In the genomic region with DNA sequence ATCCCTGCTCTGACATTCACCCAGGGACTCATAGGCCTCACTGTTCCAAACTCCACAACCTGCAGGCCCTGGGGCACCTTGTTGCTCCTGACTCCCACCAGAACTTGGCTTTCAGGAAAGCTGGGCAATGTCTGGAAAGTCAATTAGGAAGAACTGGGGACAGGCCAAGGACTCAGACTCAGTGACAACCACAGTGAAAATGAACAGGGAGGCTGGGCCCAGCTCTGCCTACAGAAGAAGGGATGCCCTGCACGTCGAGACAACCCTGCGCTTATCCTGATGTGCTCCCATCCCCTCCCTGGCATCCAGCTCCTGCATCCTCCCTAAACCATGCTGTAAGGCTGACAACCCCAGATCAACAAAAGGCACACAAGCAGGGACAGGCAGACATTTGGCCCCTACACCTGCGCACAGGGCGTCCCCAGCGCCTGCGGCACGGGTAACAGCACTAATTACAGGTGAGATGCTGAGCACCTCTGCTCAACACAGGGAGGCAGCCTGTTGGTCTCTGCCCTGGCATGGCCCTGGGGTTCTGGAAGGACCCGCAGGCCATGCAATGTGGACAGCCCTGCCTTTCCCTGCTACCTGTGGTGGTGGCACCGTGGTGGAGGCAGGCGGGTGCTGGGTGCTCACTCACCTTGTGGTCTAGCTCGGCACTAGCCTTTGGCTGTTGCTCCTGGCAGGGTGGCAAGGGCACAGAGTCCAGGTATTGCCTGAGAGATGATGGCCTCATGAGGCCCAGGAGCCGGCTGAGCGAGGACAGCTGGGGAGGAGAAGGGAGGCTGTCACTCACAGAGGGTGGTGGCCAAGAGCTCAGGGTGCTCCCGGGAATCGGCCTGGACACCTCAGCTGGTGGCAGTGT, we compare ENCODE assay signal across 19 cellular contexts. TPM values are rescaled to one million over a fixed set of nuclear protein-coding genes. Genes with fewer than 3 reads are reported as not detected.
DNase-seq lines count a peak whose midpoint lies in the region; ATAC-seq and TF ChIP-seq lines count a peak whose summit lies in the region.
"Had no signal": no experiment of that assay in that cellular context is flagged by ENCODE, and none has a peak within 500 bp of the region (broad histone marks: within the 10 kb centered on the region; RNA-seq: fewer than 3 reads in every experiment).

No MANE protein-coding gene starts in this region.

- H3K14ac ChIP-seq in H9 (ENCODE audit: insufficient read depth, low read length) = no peak overlapping the region; the same call in 1 of the 2 replicates

- no peak overlapping the region for H3K4me3 Mint-ChIP-seq in CD4-positive, alpha-beta T cell
- no peak overlapping the region for H3K4me3 Mint-ChIP-seq in H9
- H3K4me3 Mint-ChIP-seq: activated naive CD8-positive, alpha-beta T cell treated with anti-CD3 and anti-CD28 coated beads, Interleukin-2, amount 10 ng/mL, durations not matched to agents 7 days and 5 days; activated T-helper 17 cell treated with anti-CD3 and anti-CD28 coated beads, Interleukin-2, amount 50 U/mL, for 72 hours had no signal

- no peaks in the 10 kb centered on the region for H3K79me2 ChIP-seq in H9 (ENCODE audit: insufficient read depth, low read length)

- no peaks in the 10 kb centered on the region for H4K20me1 ChIP-seq in H9 (ENCODE audit: control insufficient read depth, insufficient read depth, insufficient read length)

- no peaks in the 10 kb centered on the region for H3K9me3 Mint-ChIP-seq in CD4-positive, alpha-beta T cell
- no peaks in the 10 kb centered on the region for H3K9me3 Mint-ChIP-seq in H9
- H3K9me3 Mint-ChIP-seq: activated naive CD8-positive, alpha-beta T cell treated with anti-CD3 and anti-CD28 coated beads, Interleukin-2, amount 10 ng/mL, durations not matched to agents 7 days and 5 days; activated T-helper 17 cell treated with anti-CD3 and anti-CD28 coated beads, Interleukin-2, amount 50 U/mL, for 72 hours had no signal

- H2AK5ac ChIP-seq in H9 (ENCODE audit: insufficient read length, low read length) = no peak overlapping the region

- H3K9ac ChIP-seq in skeletal muscle tissue (ENCODE audit: low read depth in 1 of 3, low read length in 3 of 3) = peak overlapping the region; percentile 14 to 45 (median 33)
- no peak overlapping the region for H3K9ac ChIP-seq in H9 (ENCODE audit: extremely low read depth, insufficient read length, low read length)

- peak overlapping the region in 1 of 3 donors; percentile 35 for H3K4me3 ChIP-seq in skeletal muscle tissue (ENCODE audit: low read length in 3 of 3)
- H3K4me3 ChIP-seq: body of pancreas, heart right ventricle, MG63 had no signal

- no peak overlapping the region for H3K18ac ChIP-seq in H9 (ENCODE audit: insufficient read length, low read depth, low read length)

- ATAC-seq in CD4-positive, alpha-beta T cell (ENCODE audit: poor library complexity) = no peak
- ATAC-seq in GM19035 (IDR thresholded peaks at IDR 0.05; ENCODE audit: unreplicated experiment) = no peak
- ATAC-seq: activated T-helper 17 cell treated with anti-CD3 and anti-CD28 coated beads, Interleukin-2, amount 50 U/mL, for 72 hours; body of pancreas; heart right ventricle; right cardiac atrium had no signal

- CTCF ChIA-PET in CD4-positive, alpha-beta T cell (lab: Charles Lee) = no interaction called here

- no peak overlapping the region for H2BK20ac ChIP-seq in H9 (ENCODE audit: low read depth, low read length, poor library complexity, severe bottlenecking)

- H3K27me3 ChIP-seq in CD4-positive, alpha-beta T cell (ENCODE audit: control insufficient read depth, insufficient read depth, low read length) = no peaks in the 10 kb centered on the region
- no peaks in the 10 kb centered on the region for H3K27me3 ChIP-seq in skeletal muscle tissue (ENCODE audit: control insufficient read depth in 3 of 3, insufficient read depth in 3 of 3, low read length in 3 of 3)
- no peaks in the 10 kb centered on the region for H3K27me3 ChIP-seq in H9 (ENCODE audit: insufficient read depth, low read length)
- H3K27me3 ChIP-seq: body of pancreas, heart right ventricle, MG63 had no signal

- no peaks in the 10 kb centered on the region for H3K23me2 ChIP-seq in H9 (ENCODE audit: insufficient read length, low read depth, low read length, poor library complexity, severe bottlenecking)

- H3K4me1 ChIP-seq in skeletal muscle tissue (ENCODE audit: control insufficient read depth in 3 of 3, insufficient read depth in 3 of 3, low read length in 3 of 3) (peaks cover 55 to 63% (median 55%) of the 10 kb centered on the region in 3 donors), H9 (ENCODE audit: insufficient read depth, low read length) (peaks cover 11% of the 10 kb centered on the region; the same call in 1 of the 2 replicates)

- H4K8ac ChIP-seq in H9 (replicated peaks; ENCODE audit: insufficient read length, low read depth, low read length) = no peak overlapping the region

- peaks cover 79% of the 10 kb centered on the region for H3K4me1 Mint-ChIP-seq in CD4-positive, alpha-beta T cell (ENCODE audit: low read depth)
- H3K4me1 Mint-ChIP-seq in H9 = peaks cover 36 to 39% of the 10 kb centered on the region in 2 experiments

- no peak overlapping the region for H2BK15ac ChIP-seq in H9 (ENCODE audit: low read depth, low read length)

- H3K4ac ChIP-seq in H9 (ENCODE audit: low read depth, low read length) = no peak overlapping the region

- no peak for DNase-seq in CD4-positive, alpha-beta T cell
- peak; percentile 57 for DNase-seq in medulla oblongata (ENCODE audit: extremely low spot score)
- no peak for DNase-seq in GF-D8 (lab: John Stamatoyannopoulos, UW)
- no peak for DNase-seq in H9
- DNase-seq: activated naive CD8-positive, alpha-beta T cell treated with anti-CD3 and anti-CD28 coated beads, Interleukin-2, amount 10 ng/mL, durations not matched to agents 7 days and 5 days; COR-L47; H7; heart right ventricle; MG63; NCI-H146; NCI-H2171; NCI-H526 treated with DMSO at 0.1 percent for 48 hours; right cardiac atrium; stimulated activated CD8-positive, alpha-beta memory T cell treated with anti-CD3 and anti-CD28 coated beads, Interleukin-4, amount 100 ng/mL, for 48 hours had no signal

- H3K36me3 Mint-ChIP-seq in CD4-positive, alpha-beta T cell (ENCODE audit: low read depth) = no peaks in the 10 kb centered on the region
- no peaks in the 10 kb centered on the region for H3K36me3 Mint-ChIP-seq in H9 (ENCODE audit: insufficient read depth in 1 of 3, low read depth in 3 of 3)
- H3K36me3 Mint-ChIP-seq: activated naive CD8-positive, alpha-beta T cell treated with anti-CD3 and anti-CD28 coated beads, Interleukin-2, amount 10 ng/mL, durations not matched to agents 7 days and 5 days had no signal

- H3K79me1 ChIP-seq in H9 (ENCODE audit: insufficient read depth, low read depth, low read length, poor library complexity, severe bottlenecking) = no peaks in the 10 kb centered on the region

- H2BK120ac ChIP-seq in H9 (ENCODE audit: low read depth, low read length, poor library complexity, severe bottlenecking) = no peak overlapping the region

- TF ChIP-seq CTCF in CD4-positive, alpha-beta T cell (IDR thresholded peaks at IDR 0.05) = no peak
- no peak for TF ChIP-seq CTCF in H9 (conservative IDR thresholded peaks at IDR 0.05)

- no peak overlapping the region for H3K27ac ChIP-seq in CD4-positive, alpha-beta T cell (ENCODE audit: low read depth, low read length)
- H3K27ac ChIP-seq in angular gyrus (ENCODE audit: low read depth, low read length) (peak overlapping the region; percentile 38), skeletal muscle tissue (ENCODE audit: low read depth, low read length) (no peak overlapping the region), H9 (ENCODE audit: insufficient read length, low read depth, low read length) (no peak overlapping the region)
- H3K27ac ChIP-seq: body of pancreas, heart right ventricle had no signal

- H3K36me3 ChIP-seq in skeletal muscle tissue (ENCODE audit: control insufficient read depth in 3 of 3, insufficient read depth in 3 of 3, low read length in 3 of 3) = no peaks in the 10 kb centered on the region
- H3K36me3 ChIP-seq: heart right ventricle, MG63 had no signal

- no peak overlapping the region for H2BK5ac ChIP-seq in H9 (ENCODE audit: insufficient read length, low read length)

- H3K9me3 ChIP-seq in CD4-positive, alpha-beta T cell (ENCODE audit: control insufficient read depth, low read length) = no peaks in the 10 kb centered on the region
- no peaks in the 10 kb centered on the region for H3K9me3 ChIP-seq in skeletal muscle tissue (ENCODE audit: control insufficient read depth in 3 of 3, low read length in 3 of 3)
- H3K9me3 ChIP-seq in H9 (ENCODE audit: control insufficient read depth, low read depth, low read length) = no peaks in the 10 kb centered on the region
- H3K9me3 ChIP-seq: body of pancreas, heart right ventricle, MG63 had no signal

- no peak overlapping the region for H2BK12ac ChIP-seq in H9 (ENCODE audit: insufficient read length, low read depth, low read length)

- WGBS in H9 (ENCODE audit: extremely low coverage, insufficient read length, low lambda C conversion rate) = no CpG with 5 or more reads among the region's 16 CpGs

- no peak overlapping the region for H3K23ac ChIP-seq in H9 (ENCODE audit: insufficient read length, low read depth, low read length)

- no peak overlapping the region for H3K56ac ChIP-seq in H9 (ENCODE audit: insufficient read length, low read depth, low read length)

- no peaks in the 10 kb centered on the region for H3K27me3 Mint-ChIP-seq in CD4-positive, alpha-beta T cell
- peaks cover 5% of the 10 kb centered on the region; the same call in 1 of the 2 replicates for H3K27me3 Mint-ChIP-seq in H9 (ENCODE audit: low read depth)
- H3K27me3 Mint-ChIP-seq: activated naive CD8-positive, alpha-beta T cell treated with anti-CD3 and anti-CD28 coated beads, Interleukin-2, amount 10 ng/mL, durations not matched to agents 7 days and 5 days; activated T-helper 17 cell treated with anti-CD3 and anti-CD28 coated beads, Interleukin-2, amount 50 U/mL, for 72 hours had no signal

- H3T11ph ChIP-seq in H9 (ENCODE audit: low read length) = no peak overlapping the region

- no peak overlapping the region for H4K91ac ChIP-seq in H9 (ENCODE audit: insufficient read length, low read depth, low read length)

- intact Hi-C loops in CD4-positive, alpha-beta T cell (cut with DNase I, micrococcal nuclease) = no loop called here

- POLR2A ChIA-PET in CD4-positive, alpha-beta T cell (lab: Charles Lee) = interaction anchor here (1.1 kb wide), 1 partner anchor 25 kb away, joined by 3 read pairs; no protein-coding TSS in a partner anchor

- no peak overlapping the region for H2AFZ ChIP-seq in H9 (ENCODE audit: low read length)

- H4K5ac ChIP-seq in H9 (ENCODE audit: insufficient read length, low read depth, low read length) = no peak overlapping the region

- H3K4me2 ChIP-seq in H9 (ENCODE audit: insufficient read depth, insufficient read length, low read length) = no peak overlapping the region

- peak overlapping the region; percentile 80 for H3K27ac Mint-ChIP-seq in CD4-positive, alpha-beta T cell
- no peak overlapping the region; a peak in 1 of 7 replicates for H3K27ac Mint-ChIP-seq in H9
- H3K27ac Mint-ChIP-seq: activated naive CD8-positive, alpha-beta T cell treated with anti-CD3 and anti-CD28 coated beads, Interleukin-2, amount 10 ng/mL, durations not matched to agents 7 days and 5 days; activated T-helper 17 cell treated with anti-CD3 and anti-CD28 coated beads, Interleukin-2, amount 50 U/mL, for 72 hours had no signal

RNA-seq across cellular contexts. Expression of a gene that starts 23.6 kb away (rescaled TPM):
- 10 to 100 TPM; 55.8 to 56.8 TPM for total RNA-seq in CD4-positive, alpha-beta T cell
- total RNA-seq in skeletal muscle tissue (29.7 TPM), H9 (2021) (81.6 and 87.2 TPM in 2 replicates)

RNA-seq across cellular contexts. Expression of a gene that starts 35.7 kb away (rescaled TPM):
- total RNA-seq in CD4-positive, alpha-beta T cell = 10 to 100 TPM; 17.2 to 18.3 TPM
- 3.7 TPM for total RNA-seq in skeletal muscle tissue
- 13.0 and 13.9 TPM in 2 replicates for total RNA-seq in H9 (2021)

RNA-seq across cellular contexts. Expression of a gene that starts 49.7 kb away (rescaled TPM):
- 10 to 100 TPM in 1 of 2 experiments, 1 to 10 TPM in 1; 6.2 to 10.4 TPM for total RNA-seq in CD4-positive, alpha-beta T cell
- total RNA-seq in skeletal muscle tissue (5.2 TPM), H9 (2021) (2.3 and 2.4 TPM in 2 replicates)
